Comparison of ENCODE assay signal across 8 cellular contexts in genomic region chr14:69693823-69694729, GRCh38.
A peak's percentile ranks its signal among the peaks of the same experiment; 100 is the strongest.
DNase-seq lines count a peak whose midpoint lies in the region; ATAC-seq and TF ChIP-seq lines count a peak whose summit lies in the region.

No MANE protein-coding gene starts in this region.

- no peaks in the 10 kb centered on the region for H3K27me3 Mint-ChIP-seq in CD4-positive, alpha-beta T cell
- H3K27me3 Mint-ChIP-seq in mesothelial cell of epicardium (ENCODE audit: low read depth) = no peaks in the 10 kb centered on the region

- peak overlapping the region; percentile 8 for H3K27ac Mint-ChIP-seq in CD4-positive, alpha-beta T cell
- peak overlapping the region; percentile 49 for H3K27ac Mint-ChIP-seq in mesothelial cell of epicardium

- H3K36me3 Mint-ChIP-seq in CD4-positive, alpha-beta T cell (ENCODE audit: low read depth) = peaks cover 13% of the 10 kb centered on the region
- H3K36me3 Mint-ChIP-seq in mesothelial cell of epicardium = no peaks in the 10 kb centered on the region

- DNase-seq in CD4-positive, alpha-beta T cell = no peak
- DNase-seq in mesothelial cell of epicardium (ENCODE audit: low spot score in 2 of 2, unreplicated experiment in 2 of 2) = no peak
- no peak for DNase-seq in NCI-H345 (lab: John Stamatoyannopoulos, UW)
- no peak for DNase-seq in NCI-H2081 treated with DMSO at 0.1 percent for 48 hours (lab: John Stamatoyannopoulos, UW)

- WGBS in adipose tissue, 3 donors = 42 to 50% (median 48%) methylated on average over 4 of the region's 4 CpGs

- no peaks in the 10 kb centered on the region for H3K9me3 Mint-ChIP-seq in CD4-positive, alpha-beta T cell
- no peaks in the 10 kb centered on the region for H3K9me3 Mint-ChIP-seq in mesothelial cell of epicardium

- H3K27me3 ChIP-seq in CD4-positive, alpha-beta T cell (ENCODE audit: control insufficient read depth, insufficient read depth, low read length) = no peaks in the 10 kb centered on the region

- no peaks in the 10 kb centered on the region for H3K9me3 ChIP-seq in CD4-positive, alpha-beta T cell (ENCODE audit: control insufficient read depth, low read length)

- POLR2A ChIA-PET in CD4-positive, alpha-beta T cell (lab: Charles Lee) = interaction anchor here (0.7 kb wide), 1 partner anchor 83 kb away, joined by 3 read pairs; the partner anchor contains the start of gene SUSD6

- peaks cover 76% of the 10 kb centered on the region for H3K4me1 Mint-ChIP-seq in CD4-positive, alpha-beta T cell (ENCODE audit: low read depth)
- peaks cover 40% of the 10 kb centered on the region for H3K4me1 Mint-ChIP-seq in mesothelial cell of epicardium

- no peak for TF ChIP-seq CTCF in CD4-positive, alpha-beta T cell (IDR thresholded peaks at IDR 0.05)
- no peak for TF ChIP-seq CTCF in mesothelial cell of epicardium (IDR thresholded peaks at IDR 0.05; ENCODE audit: unreplicated experiment)

- intact Hi-C loops in CD4-positive, alpha-beta T cell (cut with DNase I, micrococcal nuclease) = no loop called here

- CTCF ChIA-PET in CD4-positive, alpha-beta T cell (lab: Charles Lee) = no interaction called here

- no peak overlapping the region for H3K27ac ChIP-seq in CD4-positive, alpha-beta T cell (ENCODE audit: low read depth, low read length)
- peak overlapping the region; percentile 58 for H3K27ac ChIP-seq in adipose tissue (ENCODE audit: low read depth, low read length)

- H3K4me3 Mint-ChIP-seq in CD4-positive, alpha-beta T cell = peak overlapping the region; percentile 2
- H3K4me3 Mint-ChIP-seq in mesothelial cell of epicardium = no peak overlapping the region

- no peak for ATAC-seq in CD4-positive, alpha-beta T cell (ENCODE audit: poor library complexity)
- ATAC-seq in HG02610 (IDR thresholded peaks at IDR 0.05; ENCODE audit: unreplicated experiment) = peak; percentile 43
- no peak for ATAC-seq in HG03108 (IDR thresholded peaks at IDR 0.05; ENCODE audit: unreplicated experiment)
- no peak for ATAC-seq in HG03025 (IDR thresholded peaks at IDR 0.05; ENCODE audit: low FRiP score, unreplicated experiment)
